In the genomic region with DNA sequence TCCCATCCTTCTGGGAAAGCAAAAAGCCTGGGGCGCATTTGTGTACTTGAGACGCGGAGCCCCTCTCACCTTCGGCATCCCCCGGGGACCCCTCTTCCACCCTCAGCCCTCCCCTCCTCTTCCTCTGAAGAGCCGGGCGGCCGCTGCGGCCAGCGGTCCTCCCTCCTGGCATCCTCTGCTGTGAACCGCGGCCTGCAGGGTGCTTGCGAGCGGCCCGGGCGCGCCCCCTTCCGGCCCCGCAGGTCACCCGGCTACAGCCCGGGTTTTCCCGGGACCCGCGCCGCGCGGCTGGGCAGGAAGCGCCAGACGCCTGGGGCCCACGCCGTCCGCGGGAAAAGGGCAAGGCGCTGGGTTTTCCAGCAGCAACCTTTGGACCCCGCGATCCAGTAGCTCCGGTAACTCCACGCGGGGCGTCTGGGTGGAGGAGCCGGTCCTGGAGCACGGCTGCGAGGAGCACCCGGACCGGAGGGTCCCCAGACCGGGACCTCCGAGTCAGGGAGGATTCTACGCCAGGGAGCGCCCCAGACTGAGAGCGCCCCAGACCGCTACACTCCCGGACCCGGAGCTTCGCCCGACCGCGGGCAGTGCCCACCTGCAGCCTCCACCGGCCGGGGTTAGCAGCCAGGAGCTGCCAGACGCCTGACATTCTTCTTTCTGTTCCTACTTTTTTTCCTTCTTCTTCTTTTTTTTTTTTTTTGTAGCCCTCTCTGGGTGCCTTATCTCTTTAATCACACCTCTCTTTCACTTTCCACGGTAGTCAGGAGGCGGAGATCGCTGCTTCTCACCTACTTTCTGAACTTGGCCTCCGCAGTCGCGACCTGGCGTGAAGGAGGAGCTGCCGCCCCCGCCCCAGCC, we compare ENCODE assay signal across 8 cellular contexts. TPM values are rescaled to one million over a fixed set of nuclear protein-coding genes. Genes with fewer than 3 reads are reported as not detected.
DNase-seq lines count a peak whose midpoint lies in the region; ATAC-seq and TF ChIP-seq lines count a peak whose summit lies in the region.

Gene IL18R1 (plus strand): TSS at position 271 of the 855 bp plus-strand sequence. CDS start 6,865 bp downstream, outside the sequence.

- POLR2A ChIA-PET in activated naive CD8-positive, alpha-beta T cell treated with anti-CD3 and anti-CD28 coated beads, Interleukin-2, amount 10 ng/mL, durations not matched to agents 7 days and 5 days (lab: Charles Lee) = interaction anchor here (0.7 to 1.4 kb wide), 12 partner anchors 12 to 892 kb away, joined by 3 to 11 read pairs (median 4); no protein-coding TSS in a partner anchor

- ATAC-seq in GM21447 (IDR thresholded peaks at IDR 0.05; ENCODE audit: unreplicated experiment) (peak; percentile 83), heart right ventricle (peak; percentile 98 to 99 (median 99)), upper lobe of right lung (peak; percentile 99)
- peak; percentile 87 for ATAC-seq in activated naive CD8-positive, alpha-beta T cell treated with anti-CD3 and anti-CD28 coated beads, Interleukin-2, amount 10 ng/mL, durations not matched to agents 7 days and 5 days (ENCODE audit: low read depth)

- H3K9me3 Mint-ChIP-seq in activated naive CD8-positive, alpha-beta T cell treated with anti-CD3 and anti-CD28 coated beads, Interleukin-2, amount 10 ng/mL, durations not matched to agents 7 days and 5 days = no peaks in the 10 kb centered on the region
- no peaks in the 10 kb centered on the region for H3K9me3 Mint-ChIP-seq in progenitor cell of endocrine pancreas (ENCODE audit: low read depth)

- peak; percentile 74 for TF ChIP-seq CTCF in DOHH2 (IDR thresholded peaks at IDR 0.05; ENCODE audit: low read depth, low read length, poor library complexity, severe bottlenecking)
- peak; percentile 86 for TF ChIP-seq CTCF in SU-DHL-6 (IDR thresholded peaks at IDR 0.05; ENCODE audit: insufficient read depth, low read length, poor library complexity, severe bottlenecking)
- TF ChIP-seq CTCF in heart right ventricle (IDR thresholded peaks at IDR 0.05) = peak; percentile 62 to 95 (median 86)
- TF ChIP-seq CTCF in progenitor cell of endocrine pancreas (IDR thresholded peaks at IDR 0.05; ENCODE audit: unreplicated experiment) = peak; percentile 89
- TF ChIP-seq CTCF in upper lobe of right lung (IDR thresholded peaks at IDR 0.05) = peak; percentile 83

- H3K27me3 Mint-ChIP-seq in activated naive CD8-positive, alpha-beta T cell treated with anti-CD3 and anti-CD28 coated beads, Interleukin-2, amount 10 ng/mL, durations not matched to agents 7 days and 5 days = no peaks in the 10 kb centered on the region
- peaks cover 36% of the 10 kb centered on the region for H3K27me3 Mint-ChIP-seq in progenitor cell of endocrine pancreas

- H3K9me3 ChIP-seq in DOHH2 (ENCODE audit: control insufficient read depth, insufficient read depth, low read length) (no peaks in the 10 kb centered on the region), HUES6 (ENCODE audit: control insufficient read depth, insufficient read depth, low read depth, low read length) (no peaks in the 10 kb centered on the region), SU-DHL-6 (ENCODE audit: insufficient read depth, low read length) (no peaks in the 10 kb centered on the region), heart right ventricle (no peaks in the 10 kb centered on the region), upper lobe of right lung (no peaks in the 10 kb centered on the region)

- H3K9ac ChIP-seq in HUES6 (ENCODE audit: low read length) = peak within 1 kb of the TSS; percentile 70
- peak within 1 kb of the TSS; percentile 50 for H3K9ac ChIP-seq in SU-DHL-6 (ENCODE audit: low read length)

- H3K4me3 Mint-ChIP-seq in activated naive CD8-positive, alpha-beta T cell treated with anti-CD3 and anti-CD28 coated beads, Interleukin-2, amount 10 ng/mL, durations not matched to agents 7 days and 5 days = peak within 1 kb of the TSS; percentile 100
- H3K4me3 Mint-ChIP-seq in progenitor cell of endocrine pancreas (ENCODE audit: low read depth) = peak within 1 kb of the TSS; percentile 78

- peak within 1 kb of the TSS; percentile 81 for H2AFZ ChIP-seq in SU-DHL-6 (ENCODE audit: low read depth, low read length, severe bottlenecking)

- intact Hi-C loops in heart right ventricle (cut with DNase I) (loop anchor here in 9 of 10 donors (2.0 to 10.0 kb wide), 16 partner anchors 53 to 471 kb away; no protein-coding TSS in a partner anchor), upper lobe of right lung (cut with DNase I) (loop anchor here (10.0 kb wide), 1 partner anchor 111 kb away; no protein-coding TSS in a partner anchor)

- H3K27ac ChIP-seq in DOHH2 (ENCODE audit: low read depth, low read length) = no peak within 1 kb of the TSS
- no peak within 1 kb of the TSS for H3K27ac ChIP-seq in HUES6 (ENCODE audit: low read depth, low read length)
- no peak within 1 kb of the TSS for H3K27ac ChIP-seq in SU-DHL-6 (ENCODE audit: low read depth, low read length)
- H3K27ac ChIP-seq in heart right ventricle = peak within 1 kb of the TSS in 9 of 10 donors; percentile 53 to 93 (median 74)
- H3K27ac ChIP-seq in upper lobe of right lung = peak within 1 kb of the TSS; percentile 86

- DNase-seq in activated naive CD8-positive, alpha-beta T cell treated with anti-CD3 and anti-CD28 coated beads, Interleukin-2, amount 10 ng/mL, durations not matched to agents 7 days and 5 days = peak; percentile 91
- DNase-seq in heart right ventricle = peak; percentile 68 to 85
- peak; percentile 68 for DNase-seq in progenitor cell of endocrine pancreas (ENCODE audit: low spot score, unreplicated experiment)
- DNase-seq in upper lobe of right lung = peak; percentile 90

- H3F3A ChIP-seq in DOHH2 (ENCODE audit: control insufficient read depth, insufficient read depth) (no peaks in the 10 kb centered on the region), SU-DHL-6 (ENCODE audit: insufficient read depth) (no peaks in the 10 kb centered on the region)

- peaks cover 47% of the 10 kb centered on the region for H3K4me1 Mint-ChIP-seq in activated naive CD8-positive, alpha-beta T cell treated with anti-CD3 and anti-CD28 coated beads, Interleukin-2, amount 10 ng/mL, durations not matched to agents 7 days and 5 days
- peaks cover 4% of the 10 kb centered on the region for H3K4me1 Mint-ChIP-seq in progenitor cell of endocrine pancreas (ENCODE audit: low read depth)

- H4K20me1 ChIP-seq in DOHH2 (ENCODE audit: control insufficient read depth, insufficient read depth, low read depth, low read length) = no peaks in the 10 kb centered on the region
- no peaks in the 10 kb centered on the region for H4K20me1 ChIP-seq in SU-DHL-6 (ENCODE audit: low read depth, low read length)

- H3K4me3 ChIP-seq in DOHH2 (ENCODE audit: low read length) (peak within 1 kb of the TSS; percentile 55), HUES6 (ENCODE audit: low read depth, low read length) (peak within 1 kb of the TSS; percentile 84), SU-DHL-6 (ENCODE audit: insufficient read depth, low read length, poor library complexity, severe bottlenecking) (peak within 1 kb of the TSS; percentile 44), heart right ventricle (peak within 1 kb of the TSS; percentile 41 to 88 (median 79)), upper lobe of right lung (peak within 1 kb of the TSS; percentile 67)

- peaks cover 6% of the 10 kb centered on the region for H3K4me1 ChIP-seq in DOHH2 (ENCODE audit: control insufficient read depth, low read length)
- no peaks in the 10 kb centered on the region for H3K4me1 ChIP-seq in HUES6 (ENCODE audit: control insufficient read depth, insufficient read depth, low read length)
- H3K4me1 ChIP-seq in heart right ventricle = peaks cover 0 to 40% (median 5%) of the 10 kb centered on the region in 9 donors
- H3K4me1 ChIP-seq in upper lobe of right lung = no peaks in the 10 kb centered on the region

- H3K4me2 ChIP-seq in DOHH2 (ENCODE audit: low read length) (peak within 1 kb of the TSS; percentile 55), SU-DHL-6 (ENCODE audit: low read depth, low read length, poor library complexity, severe bottlenecking) (peak within 1 kb of the TSS; percentile 54)

- H3K27me3 ChIP-seq in DOHH2 (ENCODE audit: control insufficient read depth, low read length) (peaks cover 18% of the 10 kb centered on the region), HUES6 (ENCODE audit: control insufficient read depth, insufficient read depth, low read length) (peaks cover 27% of the 10 kb centered on the region), SU-DHL-6 (ENCODE audit: low read length) (no peaks in the 10 kb centered on the region), heart right ventricle (peaks cover 0 to 7% (median 0%) of the 10 kb centered on the region in 7 donors), upper lobe of right lung (no peaks in the 10 kb centered on the region)

- no peaks in the 10 kb centered on the region for H3K9me2 ChIP-seq in DOHH2 (replicated peaks; ENCODE audit: control insufficient read depth, low read length)
- no peaks in the 10 kb centered on the region for H3K9me2 ChIP-seq in SU-DHL-6 (replicated peaks; ENCODE audit: insufficient read depth, low read length)

- peaks cover 37% of the 10 kb centered on the region for H3K36me3 Mint-ChIP-seq in activated naive CD8-positive, alpha-beta T cell treated with anti-CD3 and anti-CD28 coated beads, Interleukin-2, amount 10 ng/mL, durations not matched to agents 7 days and 5 days
- H3K36me3 Mint-ChIP-seq in progenitor cell of endocrine pancreas (ENCODE audit: insufficient read depth) = no peaks in the 10 kb centered on the region

- H3K36me3 ChIP-seq in DOHH2 (ENCODE audit: control insufficient read depth, low read length) (no peaks in the 10 kb centered on the region), HUES6 (ENCODE audit: control insufficient read depth, insufficient read depth, low read length) (no peaks in the 10 kb centered on the region), SU-DHL-6 (ENCODE audit: low read length) (no peaks in the 10 kb centered on the region), heart right ventricle (no peaks in the 10 kb centered on the region), upper lobe of right lung (no peaks in the 10 kb centered on the region)

- H3K27ac Mint-ChIP-seq in activated naive CD8-positive, alpha-beta T cell treated with anti-CD3 and anti-CD28 coated beads, Interleukin-2, amount 10 ng/mL, durations not matched to agents 7 days and 5 days = peak within 1 kb of the TSS; percentile 99
- peak within 1 kb of the TSS; percentile 56 for H3K27ac Mint-ChIP-seq in progenitor cell of endocrine pancreas

- WGBS in heart right ventricle, 2 donors = 2 to 3% methylated on average over 63 to 69 of the region's 69 CpGs

- no peaks in the 10 kb centered on the region for H3K79me2 ChIP-seq in DOHH2 (ENCODE audit: control insufficient read depth, low read length)
- H3K79me2 ChIP-seq in SU-DHL-6 (ENCODE audit: insufficient read depth, low read length) = no peaks in the 10 kb centered on the region

RNA-seq across cellular contexts. Expression of gene IL18R1, which starts in this region (rescaled TPM):
- total RNA-seq in activated naive CD8-positive, alpha-beta T cell treated with anti-CD3 and anti-CD28 coated beads, Interleukin-2, amount 10 ng/mL, durations not matched to agents 7 days and 5 days = 10 to 100 TPM; 37.3 to 40.3 TPM
- total RNA-seq in heart right ventricle (1 to 10 TPM in 5 of 10 donors, under 1 TPM in 5; 0.06 to 4.9 (median 1.1) TPM), progenitor cell of endocrine pancreas (0.13 and 0.22 TPM in 2 replicates), upper lobe of right lung (26.5 TPM)
- polyA plus RNA-seq in heart right ventricle = 1 to 10 TPM; 2.3 to 3.5 TPM

Comparison
In these comparisons a context has a peak if more than half of its experiments do, and no peak if none do; other contexts are left out.
1. Peak in DNase-seq in progenitor cell of endocrine pancreas; RNA of the gene not detected or under 1 TPM.
2. H3K27ac ChIP-seq: peak in heart right ventricle (9 of 10) and upper lobe of right lung (single experiment); none in DOHH2 (single experiment), HUES6 (single experiment) and SU-DHL-6 (single experiment).
3. Peak in every context shown above with its lines, with median percentiles within 50 percentile points of each other: H3K4me3 ChIP-seq, CTCF ChIP-seq, ATAC-seq and DNase-seq.